ENCODE assay signal across 1 cellular context in genomic region chr6:85461806-85462185, GRCh38.
TF ChIP-seq lines count a peak whose summit lies in the region.

No MANE protein-coding gene starts in this region.

TF ChIP-seq in GM23338, 12 proteins besides CTCF, POLR2A, EP300 and RAD21 (continued from another document):
- no peak for TF ChIP-seq ZNF462 (CRISPR knock-in tag; IDR thresholded peaks at IDR 0.05)
- no peak for TF ChIP-seq JUNB (IDR thresholded peaks at IDR 0.05; ENCODE audit: unreplicated experiment)
- no peak for TF ChIP-seq EZH2phosphoT487 (IDR thresholded peaks at IDR 0.05; ENCODE audit: unreplicated experiment)
- TF ChIP-seq STAT1 (IDR thresholded peaks at IDR 0.05; ENCODE audit: unreplicated experiment) = no peak
- no peak for TF ChIP-seq REST (IDR thresholded peaks at IDR 0.05; ENCODE audit: unreplicated experiment)
- no peak for TF ChIP-seq CREB1 (CRISPR knock-in tag; IDR thresholded peaks at IDR 0.05; ENCODE audit: low read depth)
- no peak for TF ChIP-seq ZNF114 (CRISPR knock-in tag; IDR thresholded peaks at IDR 0.05)
